Comparison of ENCODE assay signal across 1 cellular context in genomic region chr4:87026795-87027495, GRCh38.
TF ChIP-seq lines count a peak whose summit lies in the region.

No MANE protein-coding gene starts in this region.

TF ChIP-seq in GM23338, 12 proteins besides CTCF, POLR2A, EP300 and RAD21 (continued from another document):
- no peak for TF ChIP-seq ZNF462 (CRISPR knock-in tag; IDR thresholded peaks at IDR 0.05)
